11 cellular contexts compared by ENCODE assay signal in genomic region chr14:88473791-88474190, GRCh38.
"Had no signal": no experiment of that assay in that cellular context is flagged by ENCODE, and none has a peak within 500 bp of the region (broad histone marks: within the 10 kb centered on the region; RNA-seq: fewer than 3 reads in every experiment).

No MANE protein-coding gene starts in this region.

- H3K4me2 ChIP-seq: SK-N-SH had no signal

- DNase-seq: activated CD4-positive, alpha-beta T cell treated with anti-CD3 and anti-CD28 coated beads for 4 hours; activated CD8-positive, alpha-beta T cell treated with anti-CD3 and anti-CD28 coated beads for 36 hours; activated naive CD4-positive, alpha-beta T cell; colonic mucosa; hippocampal formation; mesenchymal stem cell; ovary; SK-N-SH; T-helper 1 cell; transverse colon had no signal

- H3K9ac ChIP-seq: SK-N-SH had no signal

- H3K36me3 ChIP-seq: ovary had no signal

- H3K27ac ChIP-seq: ascending aorta, colonic mucosa, transverse colon had no signal

- H3K27me3 ChIP-seq: ascending aorta, colonic mucosa, ovary, transverse colon had no signal

- H3K4me3 ChIP-seq: ascending aorta, colonic mucosa, ovary, transverse colon had no signal

- H3K4me1 ChIP-seq: ascending aorta, colonic mucosa had no signal

- H3K9me3 ChIP-seq: ascending aorta, colonic mucosa, ovary, SK-N-SH, transverse colon had no signal

- ATAC-seq: activated CD8-positive, alpha-beta T cell treated with anti-CD3 and anti-CD28 coated beads for 36 hours had no signal
